In the genomic region with DNA sequence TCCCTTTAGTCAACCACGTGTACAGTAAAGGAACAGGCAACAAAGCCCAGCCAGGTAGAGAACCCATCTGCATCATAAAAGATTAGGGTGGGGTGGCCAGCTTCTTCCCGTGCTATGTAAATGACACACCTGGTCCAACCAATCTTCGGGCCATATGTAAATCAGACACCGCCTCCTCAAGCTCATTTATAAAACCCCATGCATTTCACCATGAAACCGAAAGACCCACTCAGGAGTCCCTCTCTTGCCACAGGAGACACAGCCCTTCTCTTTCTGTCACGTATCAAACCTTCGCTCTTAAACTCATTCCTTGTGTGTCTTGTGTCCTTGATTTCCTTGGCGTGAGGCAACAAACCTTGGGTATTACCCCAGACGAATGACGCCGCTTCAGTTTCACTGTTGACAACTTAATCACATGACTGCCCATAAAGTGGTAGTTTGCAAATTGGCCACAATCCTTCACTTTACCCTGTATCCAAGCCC, we compare ENCODE assay signal across 1 cellular context.
A peak's percentile ranks its signal among the peaks of the same experiment; 100 is the strongest.
TF ChIP-seq lines count a peak whose summit lies in the region.

No MANE protein-coding gene starts in this region.

TF ChIP-seq in K562, 482 proteins besides CTCF, POLR2A, EP300 and RAD21 (continues in another document):
- TF ChIP-seq TOE1 (IDR thresholded peaks at IDR 0.05; ENCODE audit: borderline replicate concordance) (peak; percentile 93), TOE1 (CRISPR knock-in tag; IDR thresholded peaks at IDR 0.05; ENCODE audit: borderline replicate concordance, low read depth) (no peak), RBFOX2 (IDR thresholded peaks at IDR 0.05; ENCODE audit: low read depth, low read length) (0 out of 2 replicates have a peak, but pooled peaks have one; percentile 15), HDGF (IDR thresholded peaks at IDR 0.05) (0 out of 2 replicates have a peak, but pooled peaks have one; percentile 55), ARID1B (IDR thresholded peaks at IDR 0.05) (0 out of 2 replicates have a peak, but pooled peaks have one; percentile 8), FOXJ2 (tag; IDR thresholded peaks at IDR 0.05) (0 out of 2 replicates have a peak, but pooled peaks have one; percentile 45), ZBTB8A (IDR thresholded peaks at IDR 0.05; ENCODE audit: partially characterized antibody) (no peak), MEIS2 (IDR thresholded peaks at IDR 0.05; ENCODE audit: partially characterized antibody) (peak; percentile 43), ZNF766 (CRISPR knock-in tag; conservative IDR thresholded peaks at IDR 0.05) (0 out of 2 replicates have a peak, but pooled peaks have one; percentile 42), POLR2B (IDR thresholded peaks at IDR 0.05; ENCODE audit: low read depth, partially characterized antibody) (peak; percentile 45), POLR2AphosphoS2 (IDR thresholded peaks at IDR 0.05; ENCODE audit: low read length) (no peak), FOXA3 (CRISPR knock-in tag; conservative IDR thresholded peaks at IDR 0.05 in 1 of 2, IDR thresholded peaks at IDR 0.05 in 1 of 2) (peak in 1 of 2 experiments; percentile 18; a peak in 1 of 4 replicates), GATAD2A (IDR thresholded peaks at IDR 0.05) (no peak), ATF1 (CRISPR knock-in tag; IDR thresholded peaks at IDR 0.05) (no peak), ATF1 (tag; IDR thresholded peaks at IDR 0.05) (peak; percentile 46), MYC (IDR thresholded peaks at IDR 0.05; ENCODE audit: low read depth, low read length) (peak; percentile 15; the same call in 1 of the 2 replicates), MYC (CRISPR knock-in tag; IDR thresholded peaks at IDR 0.05; ENCODE audit: borderline replicate concordance, low read depth) (no peak), RAD51 (IDR thresholded peaks at IDR 0.05; ENCODE audit: borderline replicate concordance, low read depth) (peak; percentile 79), ATF7 (IDR thresholded peaks at IDR 0.05) (peak; percentile 60; the same call in 1 of the 2 replicates), ZNF695 (CRISPR knock-in tag; IDR thresholded peaks at IDR 0.05) (no peak), ZNF175 (CRISPR knock-in tag; IDR thresholded peaks at IDR 0.05; ENCODE audit: low read depth) (0 out of 2 replicates have a peak, but pooled peaks have one; percentile 28), CXXC5 (CRISPR knock-in tag; IDR thresholded peaks at IDR 0.05) (0 out of 2 replicates have a peak, but pooled peaks have one; percentile 11), HDAC1 (IDR thresholded peaks at IDR 0.05) (0 out of 4 replicates have a peak, but pooled peaks of 1 of the 2 experiments have one; percentile 30), POLR2H (tag; IDR thresholded peaks at IDR 0.05; ENCODE audit: low read depth) (peak; percentile 59; the same call in 1 of the 2 replicates), NR3C1 (CRISPR knock-in tag; IDR thresholded peaks at IDR 0.05) (no peak), ZNF384 (IDR thresholded peaks at IDR 0.05; ENCODE audit: low read depth, low read length) (no peak), L3MBTL2 (IDR thresholded peaks at IDR 0.05) (peak; percentile 36; the same call in 1 of the 2 replicates), SMARCA4 (IDR thresholded peaks at IDR 0.05) (peak; percentile 50; the same call in 1 of the 2 replicates), KDM4B (IDR thresholded peaks at IDR 0.05; ENCODE audit: borderline replicate concordance in 2 of 2, low read depth in 1 of 2) (no peak), CEBPB (tag; IDR thresholded peaks at IDR 0.05) (peak; percentile 91), TARDBP (IDR thresholded peaks at IDR 0.05) (no peak), EP400 (IDR thresholded peaks at IDR 0.05) (peak; percentile 62)
- TF ChIP-seq, protein P1, sequence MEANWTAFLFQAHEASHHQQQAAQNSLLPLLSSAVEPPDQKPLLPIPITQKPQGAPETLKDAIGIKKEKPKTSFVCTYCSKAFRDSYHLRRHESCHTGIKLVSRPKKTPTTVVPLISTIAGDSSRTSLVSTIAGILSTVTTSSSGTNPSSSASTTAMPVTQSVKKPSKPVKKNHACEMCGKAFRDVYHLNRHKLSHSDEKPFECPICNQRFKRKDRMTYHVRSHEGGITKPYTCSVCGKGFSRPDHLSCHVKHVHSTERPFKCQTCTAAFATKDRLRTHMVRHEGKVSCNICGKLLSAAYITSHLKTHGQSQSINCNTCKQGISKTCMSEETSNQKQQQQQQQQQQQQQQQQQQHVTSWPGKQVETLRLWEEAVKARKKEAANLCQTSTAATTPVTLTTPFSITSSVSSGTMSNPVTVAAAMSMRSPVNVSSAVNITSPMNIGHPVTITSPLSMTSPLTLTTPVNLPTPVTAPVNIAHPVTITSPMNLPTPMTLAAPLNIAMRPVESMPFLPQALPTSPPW (CRISPR knock-in tag; IDR thresholded peaks at IDR 0.05) = peak; percentile 32; the same call in 1 of the 2 replicates
- TF ChIP-seq, protein P2, sequence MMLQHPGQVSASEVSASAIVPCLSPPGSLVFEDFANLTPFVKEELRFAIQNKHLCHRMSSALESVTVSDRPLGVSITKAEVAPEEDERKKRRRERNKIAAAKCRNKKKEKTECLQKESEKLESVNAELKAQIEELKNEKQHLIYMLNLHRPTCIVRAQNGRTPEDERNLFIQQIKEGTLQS (IDR thresholded peaks at IDR 0.05) = peak; percentile 65
- TF ChIP-seq, protein P2 (CRISPR knock-in tag; conservative IDR thresholded peaks at IDR 0.05) = no peak
- TF ChIP-seq, protein P3, sequence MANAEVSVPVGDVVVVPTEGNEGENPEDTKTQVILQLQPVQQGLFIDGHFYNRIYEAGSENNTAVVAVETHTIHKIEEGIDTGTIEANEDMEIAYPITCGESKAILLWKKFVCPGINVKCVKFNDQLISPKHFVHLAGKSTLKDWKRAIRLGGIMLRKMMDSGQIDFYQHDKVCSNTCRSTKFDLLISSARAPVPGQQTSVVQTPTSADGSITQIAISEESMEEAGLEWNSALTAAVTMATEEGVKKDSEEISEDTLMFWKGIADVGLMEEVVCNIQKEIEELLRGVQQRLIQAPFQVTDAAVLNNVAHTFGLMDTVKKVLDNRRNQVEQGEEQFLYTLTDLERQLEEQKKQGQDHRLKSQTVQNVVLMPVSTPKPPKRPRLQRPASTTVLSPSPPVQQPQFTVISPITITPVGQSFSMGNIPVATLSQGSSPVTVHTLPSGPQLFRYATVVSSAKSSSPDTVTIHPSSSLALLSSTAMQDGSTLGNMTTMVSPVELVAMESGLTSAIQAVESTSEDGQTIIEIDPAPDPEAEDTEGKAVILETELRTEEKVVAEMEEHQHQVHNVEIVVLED (CRISPR knock-in tag; IDR thresholded peaks at IDR 0.05) = no peak
- TF ChIP-seq, protein P4, sequence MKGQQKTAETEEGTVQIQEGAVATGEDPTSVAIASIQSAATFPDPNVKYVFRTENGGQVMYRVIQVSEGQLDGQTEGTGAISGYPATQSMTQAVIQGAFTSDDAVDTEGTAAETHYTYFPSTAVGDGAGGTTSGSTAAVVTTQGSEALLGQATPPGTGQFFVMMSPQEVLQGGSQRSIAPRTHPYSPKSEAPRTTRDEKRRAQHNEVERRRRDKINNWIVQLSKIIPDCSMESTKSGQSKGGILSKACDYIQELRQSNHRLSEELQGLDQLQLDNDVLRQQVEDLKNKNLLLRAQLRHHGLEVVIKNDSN (CRISPR knock-in tag; IDR thresholded peaks at IDR 0.05) = peak; percentile 61
- TF ChIP-seq, protein P5, sequence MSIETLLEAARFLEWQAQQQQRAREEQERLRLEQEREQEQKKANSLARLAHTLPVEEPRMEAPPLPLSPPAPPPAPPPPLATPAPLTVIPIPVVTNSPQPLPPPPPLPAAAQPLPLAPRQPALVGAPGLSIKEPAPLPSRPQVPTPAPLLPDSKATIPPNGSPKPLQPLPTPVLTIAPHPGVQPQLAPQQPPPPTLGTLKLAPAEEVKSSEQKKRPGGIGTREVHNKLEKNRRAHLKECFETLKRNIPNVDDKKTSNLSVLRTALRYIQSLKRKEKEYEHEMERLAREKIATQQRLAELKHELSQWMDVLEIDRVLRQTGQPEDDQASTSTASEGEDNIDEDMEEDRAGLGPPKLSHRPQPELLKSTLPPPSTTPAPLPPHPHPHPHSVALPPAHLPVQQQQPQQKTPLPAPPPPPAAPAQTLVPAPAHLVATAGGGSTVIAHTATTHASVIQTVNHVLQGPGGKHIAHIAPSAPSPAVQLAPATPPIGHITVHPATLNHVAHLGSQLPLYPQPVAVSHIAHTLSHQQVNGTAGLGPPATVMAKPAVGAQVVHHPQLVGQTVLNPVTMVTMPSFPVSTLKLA (conservative IDR thresholded peaks at IDR 0.05) = 0 out of 4 replicates have a peak, but pooled peaks of 1 of the 2 experiments have one; percentile 3
- TF ChIP-seq, protein P6, sequence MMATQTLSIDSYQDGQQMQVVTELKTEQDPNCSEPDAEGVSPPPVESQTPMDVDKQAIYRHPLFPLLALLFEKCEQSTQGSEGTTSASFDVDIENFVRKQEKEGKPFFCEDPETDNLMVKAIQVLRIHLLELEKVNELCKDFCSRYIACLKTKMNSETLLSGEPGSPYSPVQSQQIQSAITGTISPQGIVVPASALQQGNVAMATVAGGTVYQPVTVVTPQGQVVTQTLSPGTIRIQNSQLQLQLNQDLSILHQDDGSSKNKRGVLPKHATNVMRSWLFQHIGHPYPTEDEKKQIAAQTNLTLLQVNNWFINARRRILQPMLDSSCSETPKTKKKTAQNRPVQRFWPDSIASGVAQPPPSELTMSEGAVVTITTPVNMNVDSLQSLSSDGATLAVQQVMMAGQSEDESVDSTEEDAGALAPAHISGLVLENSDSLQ (IDR thresholded peaks at IDR 0.05) = peak; percentile 53
- TF ChIP-seq, protein P7, sequence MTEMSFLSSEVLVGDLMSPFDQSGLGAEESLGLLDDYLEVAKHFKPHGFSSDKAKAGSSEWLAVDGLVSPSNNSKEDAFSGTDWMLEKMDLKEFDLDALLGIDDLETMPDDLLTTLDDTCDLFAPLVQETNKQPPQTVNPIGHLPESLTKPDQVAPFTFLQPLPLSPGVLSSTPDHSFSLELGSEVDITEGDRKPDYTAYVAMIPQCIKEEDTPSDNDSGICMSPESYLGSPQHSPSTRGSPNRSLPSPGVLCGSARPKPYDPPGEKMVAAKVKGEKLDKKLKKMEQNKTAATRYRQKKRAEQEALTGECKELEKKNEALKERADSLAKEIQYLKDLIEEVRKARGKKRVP (CRISPR knock-in tag; IDR thresholded peaks at IDR 0.05) = peak; percentile 70
- TF ChIP-seq, protein P8, sequence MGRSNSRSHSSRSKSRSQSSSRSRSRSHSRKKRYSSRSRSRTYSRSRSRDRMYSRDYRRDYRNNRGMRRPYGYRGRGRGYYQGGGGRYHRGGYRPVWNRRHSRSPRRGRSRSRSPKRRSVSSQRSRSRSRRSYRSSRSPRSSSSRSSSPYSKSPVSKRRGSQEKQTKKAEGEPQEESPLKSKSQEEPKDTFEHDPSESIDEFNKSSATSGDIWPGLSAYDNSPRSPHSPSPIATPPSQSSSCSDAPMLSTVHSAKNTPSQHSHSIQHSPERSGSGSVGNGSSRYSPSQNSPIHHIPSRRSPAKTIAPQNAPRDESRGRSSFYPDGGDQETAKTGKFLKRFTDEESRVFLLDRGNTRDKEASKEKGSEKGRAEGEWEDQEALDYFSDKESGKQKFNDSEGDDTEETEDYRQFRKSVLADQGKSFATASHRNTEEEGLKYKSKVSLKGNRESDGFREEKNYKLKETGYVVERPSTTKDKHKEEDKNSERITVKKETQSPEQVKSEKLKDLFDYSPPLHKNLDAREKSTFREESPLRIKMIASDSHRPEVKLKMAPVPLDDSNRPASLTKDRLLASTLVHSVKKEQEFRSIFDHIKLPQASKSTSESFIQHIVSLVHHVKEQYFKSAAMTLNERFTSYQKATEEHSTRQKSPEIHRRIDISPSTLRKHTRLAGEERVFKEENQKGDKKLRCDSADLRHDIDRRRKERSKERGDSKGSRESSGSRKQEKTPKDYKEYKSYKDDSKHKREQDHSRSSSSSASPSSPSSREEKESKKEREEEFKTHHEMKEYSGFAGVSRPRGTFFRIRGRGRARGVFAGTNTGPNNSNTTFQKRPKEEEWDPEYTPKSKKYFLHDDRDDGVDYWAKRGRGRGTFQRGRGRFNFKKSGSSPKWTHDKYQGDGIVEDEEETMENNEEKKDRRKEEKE (IDR thresholded peaks at IDR 0.05; ENCODE audit: borderline replicate concordance in 1 of 2, control insufficient read depth in 1 of 2, low read depth in 2 of 2, low read length in 1 of 2) = no peak
- TF ChIP-seq, protein P9, sequence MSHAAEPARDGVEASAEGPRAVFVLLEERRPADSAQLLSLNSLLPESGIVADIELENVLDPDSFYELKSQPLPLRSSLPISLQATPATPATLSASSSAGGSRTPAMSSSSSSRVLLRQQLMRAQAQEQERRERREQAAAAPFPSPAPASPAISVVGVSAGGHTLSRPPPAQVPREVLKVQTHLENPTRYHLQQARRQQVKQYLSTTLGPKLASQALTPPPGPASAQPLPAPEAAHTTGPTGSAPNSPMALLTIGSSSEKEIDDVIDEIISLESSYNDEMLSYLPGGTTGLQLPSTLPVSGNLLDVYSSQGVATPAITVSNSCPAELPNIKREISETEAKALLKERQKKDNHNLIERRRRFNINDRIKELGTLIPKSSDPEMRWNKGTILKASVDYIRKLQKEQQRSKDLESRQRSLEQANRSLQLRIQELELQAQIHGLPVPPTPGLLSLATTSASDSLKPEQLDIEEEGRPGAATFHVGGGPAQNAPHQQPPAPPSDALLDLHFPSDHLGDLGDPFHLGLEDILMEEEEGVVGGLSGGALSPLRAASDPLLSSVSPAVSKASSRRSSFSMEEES (CRISPR knock-in tag; IDR thresholded peaks at IDR 0.05) = peak; percentile 88
- TF ChIP-seq, protein P10, sequence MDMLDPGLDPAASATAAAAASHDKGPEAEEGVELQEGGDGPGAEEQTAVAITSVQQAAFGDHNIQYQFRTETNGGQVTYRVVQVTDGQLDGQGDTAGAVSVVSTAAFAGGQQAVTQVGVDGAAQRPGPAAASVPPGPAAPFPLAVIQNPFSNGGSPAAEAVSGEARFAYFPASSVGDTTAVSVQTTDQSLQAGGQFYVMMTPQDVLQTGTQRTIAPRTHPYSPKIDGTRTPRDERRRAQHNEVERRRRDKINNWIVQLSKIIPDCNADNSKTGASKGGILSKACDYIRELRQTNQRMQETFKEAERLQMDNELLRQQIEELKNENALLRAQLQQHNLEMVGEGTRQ (CRISPR knock-in tag; IDR thresholded peaks at IDR 0.05) = peak; percentile 56; the same call in 1 of the 2 replicates
- TF ChIP-seq, protein P11, sequence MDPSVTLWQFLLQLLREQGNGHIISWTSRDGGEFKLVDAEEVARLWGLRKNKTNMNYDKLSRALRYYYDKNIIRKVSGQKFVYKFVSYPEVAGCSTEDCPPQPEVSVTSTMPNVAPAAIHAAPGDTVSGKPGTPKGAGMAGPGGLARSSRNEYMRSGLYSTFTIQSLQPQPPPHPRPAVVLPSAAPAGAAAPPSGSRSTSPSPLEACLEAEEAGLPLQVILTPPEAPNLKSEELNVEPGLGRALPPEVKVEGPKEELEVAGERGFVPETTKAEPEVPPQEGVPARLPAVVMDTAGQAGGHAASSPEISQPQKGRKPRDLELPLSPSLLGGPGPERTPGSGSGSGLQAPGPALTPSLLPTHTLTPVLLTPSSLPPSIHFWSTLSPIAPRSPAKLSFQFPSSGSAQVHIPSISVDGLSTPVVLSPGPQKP (CRISPR knock-in tag; IDR thresholded peaks at IDR 0.05) = no peak
- TF ChIP-seq, protein P12, sequence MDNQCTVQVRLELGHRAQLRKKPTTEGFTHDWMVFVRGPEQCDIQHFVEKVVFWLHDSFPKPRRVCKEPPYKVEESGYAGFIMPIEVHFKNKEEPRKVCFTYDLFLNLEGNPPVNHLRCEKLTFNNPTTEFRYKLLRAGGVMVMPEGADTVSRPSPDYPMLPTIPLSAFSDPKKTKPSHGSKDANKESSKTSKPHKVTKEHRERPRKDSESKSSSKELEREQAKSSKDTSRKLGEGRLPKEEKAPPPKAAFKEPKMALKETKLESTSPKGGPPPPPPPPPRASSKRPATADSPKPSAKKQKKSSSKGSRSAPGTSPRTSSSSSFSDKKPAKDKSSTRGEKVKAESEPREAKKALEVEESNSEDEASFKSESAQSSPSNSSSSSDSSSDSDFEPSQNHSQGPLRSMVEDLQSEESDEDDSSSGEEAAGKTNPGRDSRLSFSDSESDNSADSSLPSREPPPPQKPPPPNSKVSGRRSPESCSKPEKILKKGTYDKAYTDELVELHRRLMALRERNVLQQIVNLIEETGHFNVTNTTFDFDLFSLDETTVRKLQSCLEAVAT (IDR thresholded peaks at IDR 0.05) = no peak
